ENCODE assay signal across 12 cellular contexts in genomic region chr19:6062961-6063575, GRCh38. TPM values are rescaled to one million over a fixed set of nuclear protein-coding genes. Genes with fewer than 3 reads are reported as not detected.
A peak's percentile ranks its signal among the peaks of the same experiment; 100 is the strongest.
DNase-seq lines count a peak whose midpoint lies in the region; ATAC-seq and TF ChIP-seq lines count a peak whose summit lies in the region.
"Had no signal": no experiment of that assay in that cellular context is flagged by ENCODE, and none has a peak within 500 bp of the region (broad histone marks: within the 10 kb centered on the region; RNA-seq: fewer than 3 reads in every experiment).

No MANE protein-coding gene starts in this region.

- peak overlapping the region; percentile 3 for H3K9ac ChIP-seq in adipocyte (ENCODE audit: low read length)

- intact Hi-C loops in left lung (cut with DNase I) (no loop called here), spleen (cut with DNase I; ENCODE audit: low total_unique reads) (no loop called here)

- no peak for ATAC-seq in left lung
- ATAC-seq in HG02885 (IDR thresholded peaks at IDR 0.05; ENCODE audit: poor library complexity, unreplicated experiment) = no peak
- ATAC-seq in stimulated activated naive B cell treated with anti-CD40 and anti-IgM and Interleukin-4, amounts not matched to agents 10 μg/mL and 1 μg/mL and 100 μg/mL, for 72 hours (replicated peaks) = no peak
- ATAC-seq: body of pancreas had no signal

- no peak for TF ChIP-seq POLR2A in Peyer's patch (IDR thresholded peaks at IDR 0.05)
- TF ChIP-seq POLR2A in spleen (IDR thresholded peaks at IDR 0.05) = no peak

- H3K4me1 ChIP-seq in Peyer's patch = peaks cover 0 to 80% (median 3%) of the 10 kb centered on the region in 4 donors
- peaks cover 78% of the 10 kb centered on the region for H3K4me1 ChIP-seq in adipocyte (ENCODE audit: control insufficient read depth, insufficient read depth, low read length)
- peaks cover 54 to 100% of the 10 kb centered on the region in 2 donors for H3K4me1 ChIP-seq in left lung
- H3K4me1 ChIP-seq in spleen = peaks cover 0 to 90% (median 51%) of the 10 kb centered on the region in 6 donors

- no peak for TF ChIP-seq CTCF in Peyer's patch (IDR thresholded peaks at IDR 0.05)
- no peak for TF ChIP-seq CTCF in left lung (IDR thresholded peaks at IDR 0.05)
- TF ChIP-seq CTCF in spleen (IDR thresholded peaks at IDR 0.05 in 8 of 11, conservative IDR thresholded peaks at IDR 0.05 in 3 of 11) = no peak

- H3K36me3 Mint-ChIP-seq in stimulated activated naive B cell treated with anti-CD40 and anti-IgM and Interleukin-4, amounts not matched to agents 10 μg/mL and 1 μg/mL and 100 μg/mL, for 72 hours = peaks cover 0 to 2% of the 10 kb centered on the region in 2 donors

- H3K4me3 ChIP-seq in Peyer's patch (no peak overlapping the region), adipocyte (ENCODE audit: low read length) (no peak overlapping the region), left lung (peak overlapping the region; percentile 10), spleen (no peak overlapping the region)
- H3K4me3 ChIP-seq: BLaER1 treated with 17β-estradiol and CSF1 and Interleukin-3, amounts not matched to agents 10 nM and 100 nM; body of pancreas had no signal

- H3K4me3 Mint-ChIP-seq in stimulated activated naive B cell treated with anti-CD40 and anti-IgM and Interleukin-4, amounts not matched to agents 10 μg/mL and 1 μg/mL and 100 μg/mL, for 72 hours = no peak overlapping the region
- H3K4me3 Mint-ChIP-seq: activated CD4-positive, alpha-beta T cell treated with anti-CD3 and anti-CD28 coated beads for 36 hours had no signal

- no peaks in the 10 kb centered on the region for H3K36me3 ChIP-seq in Peyer's patch
- no peaks in the 10 kb centered on the region for H3K36me3 ChIP-seq in adipocyte (ENCODE audit: control insufficient read depth, insufficient read depth, low read length, severe bottlenecking)
- no peaks in the 10 kb centered on the region for H3K36me3 ChIP-seq in left lung
- H3K36me3 ChIP-seq in spleen = no peaks in the 10 kb centered on the region
- H3K36me3 ChIP-seq: BLaER1 treated with 17β-estradiol and CSF1 and Interleukin-3, amounts not matched to agents 10 nM and 100 nM had no signal

- no peaks in the 10 kb centered on the region for H3K9me3 Mint-ChIP-seq in stimulated activated naive B cell treated with anti-CD40 and anti-IgM and Interleukin-4, amounts not matched to agents 10 μg/mL and 1 μg/mL and 100 μg/mL, for 72 hours

- peaks cover 24 to 27% of the 10 kb centered on the region in 2 donors for H3K4me1 Mint-ChIP-seq in stimulated activated naive B cell treated with anti-CD40 and anti-IgM and Interleukin-4, amounts not matched to agents 10 μg/mL and 1 μg/mL and 100 μg/mL, for 72 hours

- H3K9me3 ChIP-seq in Peyer's patch (no peaks in the 10 kb centered on the region), adipocyte (ENCODE audit: control insufficient read depth, low read length) (no peaks in the 10 kb centered on the region), left lung (no peaks in the 10 kb centered on the region), spleen (no peaks in the 10 kb centered on the region)
- H3K9me3 ChIP-seq: BLaER1 treated with 17β-estradiol and CSF1 and Interleukin-3, amounts not matched to agents 10 nM and 100 nM; body of pancreas had no signal

- WGBS in spleen, 5 donors = 91 to 97% (median 94%) methylated on average over 14 to 17 of the region's 17 CpGs

- peaks cover 43 to 51% of the 10 kb centered on the region in 2 donors for H3K27me3 Mint-ChIP-seq in stimulated activated naive B cell treated with anti-CD40 and anti-IgM and Interleukin-4, amounts not matched to agents 10 μg/mL and 1 μg/mL and 100 μg/mL, for 72 hours

- H3K27ac ChIP-seq in Peyer's patch = peak overlapping the region; percentile 49 to 92 (median 66)
- H3K27ac ChIP-seq in left lung = peak overlapping the region; percentile 77 to 99
- peak overlapping the region in 6 of 8 donors; percentile 50 to 80 (median 66) for H3K27ac ChIP-seq in spleen

- DNase-seq in Peyer's patch (peak in 2 of 3 donors; percentile 13 to 31), adipocyte (ENCODE audit: low read depth) (no peak), left lung (peak in 1 of 2 donors; percentile 52), spleen (no peak), HT-29 (ENCODE audit: low spot score) (no peak)
- DNase-seq in stimulated activated naive B cell treated with anti-CD40 and anti-IgM and Interleukin-4, amounts not matched to agents 10 μg/mL and 1 μg/mL and 100 μg/mL, for 72 hours = no peak
- DNase-seq: NCI-H1092, NCI-H2227 treated with DMSO at 0.1 percent for 48 hours had no signal

- no peak overlapping the region for H3K27ac Mint-ChIP-seq in stimulated activated naive B cell treated with anti-CD40 and anti-IgM and Interleukin-4, amounts not matched to agents 10 μg/mL and 1 μg/mL and 100 μg/mL, for 72 hours

- H3K27me3 ChIP-seq in Peyer's patch = no peaks in the 10 kb centered on the region
- H3K27me3 ChIP-seq in adipocyte (replicated peaks; ENCODE audit: control insufficient read depth, insufficient read depth, low read length) = no peaks in the 10 kb centered on the region
- H3K27me3 ChIP-seq in left lung = no peaks in the 10 kb centered on the region
- H3K27me3 ChIP-seq in spleen (replicated peaks in 1 of 7) = peaks cover 0 to 41% (median 0%) of the 10 kb centered on the region in 7 donors
- H3K27me3 ChIP-seq: BLaER1 treated with 17β-estradiol and CSF1 and Interleukin-3, amounts not matched to agents 10 nM and 100 nM; body of pancreas had no signal

RNA-seq across cellular contexts. Expression of gene RFX2, which starts 47.2 kb away (rescaled TPM):
- total RNA-seq in Peyer's patch (10 to 100 TPM in 2 of 4 donors, 1 to 10 TPM in 2; 2.6 to 33.9 (median 10.3) TPM), left lung (10 to 100 TPM; 17.0 to 18.8 TPM), spleen (10 to 100 TPM in 4 of 7 donors, 1 to 10 TPM in 3; 6.4 to 15.8 (median 11.1) TPM)
- 1 to 10 TPM; 1.1 to 3.2 (median 2.8) TPM for polyA plus RNA-seq in spleen
- 11.8 and 18.8 TPM in 2 replicates for total RNA-seq in HT-29 (2014; rRNA removed; shearing (Covaris generic))

Comparison
In these comparisons a context has a peak if more than half of its experiments do, and no peak if none do; other contexts are left out.
1. DNase-seq: peak in Peyer's patch (2 of 3); none in adipocyte (single experiment), spleen (single experiment), HT-29 (single experiment) and stimulated activated naive B cell treated with anti-CD40 and anti-IgM and Interleukin-4, amounts not matched to agents 10 μg/mL and 1 μg/mL and 100 μg/mL, for 72 hours (single experiment).
2. H3K4me3 ChIP-seq: peak in left lung (2 of 2); none in Peyer's patch (0 of 4), adipocyte (single experiment) and spleen (0 of 8).
3. Peak in every context shown above with its lines, with median percentiles within 50 percentile points of each other: H3K27ac ChIP-seq.